10 cellular contexts compared by ENCODE assay signal in genomic region chr1:8382051-8382505, GRCh38.
A peak's percentile ranks its signal among the peaks of the same experiment; 100 is the strongest.
DNase-seq lines count a peak whose midpoint lies in the region; ATAC-seq and TF ChIP-seq lines count a peak whose summit lies in the region.
"Had no signal": no experiment of that assay in that cellular context is flagged by ENCODE, and none has a peak within 500 bp of the region (broad histone marks: within the 10 kb centered on the region; RNA-seq: fewer than 3 reads in every experiment).

No MANE protein-coding gene starts in this region.

- no peak for ATAC-seq in HG03571 (IDR thresholded peaks at IDR 0.05; ENCODE audit: unreplicated experiment)
- ATAC-seq in aorta (ENCODE audit: low FRiP score) = no peak

- H3K9me3 ChIP-seq in sigmoid colon = no peaks in the 10 kb centered on the region
- H3K9me3 ChIP-seq in aorta (ENCODE audit: control insufficient read depth, low read length) = no peaks in the 10 kb centered on the region

- TF ChIP-seq EP300 in sigmoid colon (IDR thresholded peaks at IDR 0.05) = no peak

- H3K27ac ChIP-seq in angular gyrus (ENCODE audit: low read depth, low read length) = peak overlapping the region; percentile 2
- peak overlapping the region; percentile 88 to 97 (median 93) for H3K27ac ChIP-seq in sigmoid colon
- peak overlapping the region in 1 of 2 donors; percentile 14 for H3K27ac ChIP-seq in aorta (ENCODE audit: low read depth in 1 of 2, low read length in 2 of 2)

- TF ChIP-seq CTCF in sigmoid colon (IDR thresholded peaks at IDR 0.05) = no peak

- no peak for TF ChIP-seq POLR2A in sigmoid colon (IDR thresholded peaks at IDR 0.05)

- H3K27me3 ChIP-seq in sigmoid colon = no peaks in the 10 kb centered on the region
- no peaks in the 10 kb centered on the region for H3K27me3 ChIP-seq in aorta (ENCODE audit: control insufficient read depth in 1 of 2, insufficient read depth in 2 of 2, low read length in 1 of 2)

- DNase-seq in HK-2 (ENCODE audit: unreplicated experiment) (peak; percentile 49), inferior parietal cortex (ENCODE audit: extremely low spot score) (peak; percentile 72), sigmoid colon (no peak), Kasumi-1 (lab: John Stamatoyannopoulos, UW) (no peak), NCI-H1930 (lab: John Stamatoyannopoulos, UW) (no peak), aorta (no peak)
- DNase-seq: activated naive CD4-positive, alpha-beta T cell; MM.1S had no signal

- intact Hi-C loops in sigmoid colon (cut with DNase I) = no loop called here
- intact Hi-C loops in aorta (cut with DNase I) = no loop called here

- H3K36me3 ChIP-seq in sigmoid colon (no peaks in the 10 kb centered on the region), aorta (ENCODE audit: control insufficient read depth in 1 of 2, insufficient read depth in 2 of 2, low read length in 1 of 2) (no peaks in the 10 kb centered on the region)

- 93 to 94% methylated on average over 9 of the region's 9 CpGs for WGBS in sigmoid colon, 2 donors
- WGBS in aorta, 2 donors = 81 to 82% methylated on average over 9 of the region's 9 CpGs

- peaks cover 0 to 98% (median 97%) of the 10 kb centered on the region in 4 donors for H3K4me1 ChIP-seq in sigmoid colon
- H3K4me1 ChIP-seq in aorta (ENCODE audit: control insufficient read depth in 1 of 2, insufficient read depth in 2 of 2, low read length in 2 of 2) = no peaks in the 10 kb centered on the region

- H3K4me3 ChIP-seq in sigmoid colon = no peak overlapping the region
- no peak overlapping the region for H3K4me3 ChIP-seq in aorta (ENCODE audit: low read length in 2 of 2)

Comparison
In these comparisons a context has a peak if more than half of its experiments do, and no peak if none do; other contexts are left out.
1. DNase-seq: peak in HK-2 (single experiment) and inferior parietal cortex (single experiment); none in sigmoid colon (single experiment), Kasumi-1 (0 of 2), NCI-H1930 (0 of 2) and aorta (0 of 2).